ENCODE assay signal across 8 cellular contexts in genomic region chr19:6737284-6737872, GRCh38. TPM values are rescaled to one million over a fixed set of nuclear protein-coding genes. Genes with fewer than 3 reads are reported as not detected.
DNase-seq lines count a peak whose midpoint lies in the region; ATAC-seq, FAIRE-seq and TF ChIP-seq lines count a peak whose summit lies in the region.

Gene GPR108 (minus strand): TSS chr19:6737580. CDS start chr19:6737576, 4 bp downstream.

- H3K4me3 ChIP-seq in BJ (ENCODE audit: low read depth, low read length) (peak within 1 kb of the TSS; percentile 84), HepG2 (replicated peaks in 1 of 3; ENCODE audit: insufficient read depth in 1 of 3, low read depth in 2 of 3, low read length in 3 of 3) (peak within 1 kb of the TSS; percentile 82 to 100 (median 90))

- H3K4me1 ChIP-seq in HepG2 (ENCODE audit: insufficient read depth, low read length), result peaks cover 55% of the 10 kb centered on the region

- no peaks in the 10 kb centered on the region for H3K9me3 ChIP-seq in HepG2 (ENCODE audit: low read length)

- no TSS peak for BruUV-seq in HepG2 (replicated peaks; lab: Mats Ljungman, UMichigan)

- DNase-seq in BJ (ENCODE audit: low read depth), result peak; percentile 100
- DNase-seq in NCI-H82 (lab: John Stamatoyannopoulos, UW), result peak; percentile 99
- DNase-seq in activated CD4-positive, alpha-beta T cell treated with anti-CD3 and anti-CD28 coated beads, Interleukin-2, amount 50 U/mL, for 48 hours, result peak; percentile 99
- DNase-seq in dermis blood vessel endothelial cell, result peak; percentile 100
- peak; percentile 100 for DNase-seq in HepG2 (ENCODE audit: low spot score)
- DNase-seq in stimulated activated CD4-positive, alpha-beta T cell treated with anti-CD3 and anti-CD28 coated beads, Interleukin-4, amount 100 ng/mL, for 1 hour, result peak; percentile 99

- no peak within 1 kb of the TSS for H2AFZ ChIP-seq in HepG2 (ENCODE audit: low read length)

- TF ChIP-seq CTCF in BJ (IDR thresholded peaks at IDR 0.05; ENCODE audit: insufficient read depth, low read depth, low read length) (no peak), HepG2 (CRISPR knock-in tag; IDR thresholded peaks at IDR 0.05) (0 out of 2 replicates have a peak, but pooled peaks have one; percentile 13)

- CTCF ChIA-PET in BJ (lab: Yijun Ruan, JAX), result interaction anchor here (0.6 to 6.6 kb wide), 12 partner anchors 8 to 219 kb away, joined by 3 to 51 read pairs (median 4); partner anchors contain the start of gene C3
- CTCF ChIA-PET in HepG2 (lab: Yijun Ruan, JAX; ENCODE audit: low intra/inter-chr PET ratio, low total read pairs), result interaction anchor here (3.1 to 3.4 kb wide), 3 partner anchors 16 to 126 kb away, joined by 17 to 31 read pairs (median 25); no protein-coding TSS in a partner anchor

- intact Hi-C loops in HepG2 (cut with micrococcal nuclease; ENCODE audit: unreplicated experiment), result loop anchor here (2.0 to 10.0 kb wide), 2 partner anchors 17 to 1137 kb away; partner anchors contain the start of genes C3 and PRR36

- no peak for TF ChIP-seq EP300 in HepG2 (IDR thresholded peaks at IDR 0.05; ENCODE audit: low read depth in 2 of 2, low read length in 2 of 2)
- no peak for TF ChIP-seq EP300 in HepG2 (CRISPR knock-in tag; IDR thresholded peaks at IDR 0.05; ENCODE audit: borderline replicate concordance)

- POLR2A ChIA-PET in BJ (lab: Charles Lee) (interaction anchor here (0.6 kb wide), 1 partner anchor 1183 kb away, joined by 5 read pairs; the partner anchor contains the start of gene SNAPC2), HepG2 (lab: Yijun Ruan, JAX) (interaction anchor here (0.7 to 5.4 kb wide), 14 partner anchors 8 to 221 kb away, joined by 3 to 278 read pairs (median 4); partner anchors contain the start of gene C3)

- TF ChIP-seq POLR2A in HepG2 (IDR thresholded peaks at IDR 0.05; ENCODE audit: insufficient read depth in 1 of 2, low read depth in 2 of 2, low read length in 2 of 2), result peak; percentile 56 to 67; a peak in 3 of 4 replicates

- ATAC-seq in GM19324 (IDR thresholded peaks at IDR 0.05; ENCODE audit: low FRiP score, unreplicated experiment) (peak; percentile 75), HG03469 (IDR thresholded peaks at IDR 0.05; ENCODE audit: unreplicated experiment) (peak; percentile 53), HepG2 (peak; percentile 72)

- in situ Hi-C loops in HepG2 (cut with HindIII; ENCODE audit: extremely low pct_ligation_motif_present, low pct_unique_long_range_greater_than_20kb), result loop anchor here (5.0 kb wide), 1 partner anchor 125 kb away; no protein-coding TSS in a partner anchor

- peak; percentile 49; the same call in 1 of the 2 replicates for TF ChIP-seq RAD21 in HepG2 (CRISPR knock-in tag; IDR thresholded peaks at IDR 0.05)

- H3K27me3 ChIP-seq in BJ (ENCODE audit: control insufficient read depth, insufficient read depth, low read length), result no peaks in the 10 kb centered on the region
- no peaks in the 10 kb centered on the region; a peak in 1 of 5 replicates for H3K27me3 ChIP-seq in HepG2 (ENCODE audit: control insufficient read depth in 1 of 2, insufficient read depth in 2 of 2, low read length in 2 of 2)

- WGBS in HepG2 (ENCODE audit: low lambda C conversion rate), result 0% methylated on average over 2 of the region's 55 CpGs

- peak within 1 kb of the TSS; percentile 90 for H3K9ac ChIP-seq in HepG2 (ENCODE audit: insufficient read depth, low read depth, low read length)

- H4K20me1 ChIP-seq in HepG2 (ENCODE audit: insufficient read depth, low read length), result peaks cover 9% of the 10 kb centered on the region

- H3K27ac ChIP-seq in HepG2 (ENCODE audit: extremely low read length, insufficient read depth, low read length), result peak within 1 kb of the TSS; percentile 89

- H3K4me2 ChIP-seq in HepG2 (ENCODE audit: low read depth, low read length), result peak within 1 kb of the TSS; percentile 93

- H3K79me2 ChIP-seq in HepG2 (ENCODE audit: insufficient read depth, low read length), result peaks cover 30% of the 10 kb centered on the region

- FAIRE-seq in HepG2 (lab: Jason Lieb, UNC), result peak; percentile 99

- H3K36me3 ChIP-seq in BJ (ENCODE audit: control insufficient read depth, insufficient read depth, low read length) (peaks cover 9% of the 10 kb centered on the region; the same call in 1 of the 2 replicates), HepG2 (replicated peaks in 1 of 2; ENCODE audit: control insufficient read depth in 1 of 2, insufficient read depth in 2 of 2, low read length in 2 of 2) (peaks cover 0 to 2% of the 10 kb centered on the region in 2 experiments; a peak in 2 of 5 replicates)

TF ChIP-seq in HepG2, 621 proteins besides CTCF, POLR2A, EP300 and RAD21 (continues in another document):
- no peak for TF ChIP-seq MTA1 (CRISPR knock-in tag; IDR thresholded peaks at IDR 0.05; ENCODE audit: borderline replicate concordance)
- no peak for TF ChIP-seq ZNF777 (CRISPR knock-in tag; IDR thresholded peaks at IDR 0.05)

RNA-seq across cellular contexts. Expression of gene GPR108, which starts in this region (rescaled TPM):
- polyA plus RNA-seq in BJ (2011; rRNA removed) (56.1 and 71.4 TPM in 2 replicates), HepG2 (2011; rRNA removed) (63.0 and 69.7 TPM in 2 replicates)
- polyA minus RNA-seq in BJ (2011; rRNA and poly(A)+ RNA removed), result 35.3 and 67.2 TPM in 2 replicates
- total RNA-seq in dermis blood vessel endothelial cell (56.2 and 59.1 TPM in 2 replicates), HepG2 (2016; rRNA removed; fragmentation: Illumina TruSeq; extraction: Trizol) (24.1 and 36.4 TPM in 2 replicates)
- 38.0 and 46.7 TPM in 2 replicates for total RNA-seq in HepG2 (2016; cell fraction: cytosol; rRNA removed; fragmentation: Illumina TruSeq; extraction: Trizol; ENCODE audit: low read depth)
- total RNA-seq in HepG2 (2016; cell fraction: insoluble cytoplasmic fraction; rRNA removed; fragmentation: Illumina TruSeq; extraction: Trizol), result 17.4 and 36.4 TPM in 2 replicates
- total RNA-seq in HepG2 (2016; cell fraction: membrane; rRNA removed; fragmentation: Illumina TruSeq; extraction: Trizol), result 50.7 and 59.0 TPM in 2 replicates
- total RNA-seq in HepG2 (2016; cell fraction: nucleus; rRNA removed; fragmentation: Illumina TruSeq; extraction: Trizol), result 28.9 and 37.5 TPM in 2 replicates
- polyA plus RNA-seq in HepG2 (2011; cell fraction: cytosol; rRNA removed), result 52.1 and 59.5 TPM in 2 replicates
- 207 and 243 TPM in 2 replicates for polyA plus RNA-seq in HepG2 (2011; cell fraction: nucleus; rRNA removed)
- 28.8 and 45.1 TPM in 2 replicates for polyA plus RNA-seq in HepG2 (2012)
- 45.8 and 48.0 TPM in 2 replicates for polyA plus RNA-seq in HepG2 (2016; cell fraction: cytosol; fragmentation: Illumina TruSeq; extraction: Trizol; ENCODE audit: low read depth)
- 22.1 and 29.5 TPM in 2 replicates for polyA plus RNA-seq in HepG2 (2016; cell fraction: insoluble cytoplasmic fraction; fragmentation: Illumina TruSeq; extraction: Trizol; ENCODE audit: low read depth)
- 52.9 and 59.3 TPM in 2 replicates for polyA plus RNA-seq in HepG2 (2016; cell fraction: membrane; fragmentation: Illumina TruSeq; extraction: Trizol; ENCODE audit: low read depth)
- polyA plus RNA-seq in HepG2 (2016; cell fraction: nucleus; fragmentation: Illumina TruSeq; extraction: Trizol; ENCODE audit: insufficient read depth, low read depth), result 87.3 and 93.9 TPM in 2 replicates
- 154 and 189 TPM in 2 replicates for polyA minus RNA-seq in HepG2 (2011; rRNA and poly(A)+ RNA removed; ENCODE audit: low replicate concordance)
- 18.7 and 18.9 TPM in 2 replicates for polyA minus RNA-seq in HepG2 (2011; cell fraction: cytosol; rRNA and poly(A)+ RNA removed)
- 28.3 and 32.7 TPM in 2 replicates for polyA minus RNA-seq in HepG2 (2011; cell fraction: nucleus; rRNA and poly(A)+ RNA removed)

Comparison
In these comparisons a context has a peak if more than half of its experiments do, and no peak if none do; other contexts are left out.
1. Peak in every context shown above with its lines: DNase-seq, ATAC-seq, H3K4me3 ChIP-seq and H3K27ac ChIP-seq.